33 cellular contexts compared by ENCODE assay signal in genomic region chr16:22886908-22887307, GRCh38.
"Had no signal": no experiment of that assay in that cellular context is flagged by ENCODE, and none has a peak within 500 bp of the region (broad histone marks: within the 10 kb centered on the region; RNA-seq: fewer than 3 reads in every experiment).

No MANE protein-coding gene starts in this region.

- H3K36me3 ChIP-seq: Peyer's patch had no signal

- H3K27ac ChIP-seq: KMS-11, Peyer's patch, VCaP had no signal

- H3K4me3 ChIP-seq: Peyer's patch had no signal

- H3K27me3 ChIP-seq: Peyer's patch had no signal

- ATAC-seq: activated CD8-positive, alpha-beta memory T cell treated with anti-CD3 and anti-CD28 coated beads, Interleukin-2, amount 10 ng/mL, durations not matched to agents 7 days and 5 days; activated naive CD8-positive, alpha-beta T cell treated with anti-CD3 and anti-CD28 coated beads, Interleukin-2, amount 50 U/mL, for 24 hours; PC-3; Right ventricle myocardium inferior; SK-N-SH treated with all-trans-retinoic acid at 6 μM for 48 hours; T-cell; T-helper 17 cell had no signal

- DNase-seq: activated CD4-positive, alpha-beta memory T cell treated with anti-CD3 and anti-CD28 coated beads, Interleukin-2, amount 10 ng/mL, durations not matched to agents 7 days and 5 days; activated CD4-positive, alpha-beta T cell treated with anti-CD3 and anti-CD28 coated beads for 1 hour; activated CD4-positive, alpha-beta T cell treated with anti-CD3 and anti-CD28 coated beads for 48 hours; activated CD4-positive, CD25-positive, alpha-beta regulatory T cell; activated CD8-positive, alpha-beta memory T cell treated with anti-CD3 and anti-CD28 coated beads for 24 hours; activated CD8-positive, alpha-beta memory T cell treated with anti-CD3 and anti-CD28 coated beads, Interleukin-2, amount 10 ng/mL, durations not matched to agents 7 days and 5 days; activated CD8-positive, alpha-beta memory T cell treated with anti-CD3 and anti-CD28 coated beads, Interleukin-2, amount 50 U/mL, for 48 hours; activated effector memory CD4-positive, alpha-beta T cell treated with Interleukin-2 at 50 U/mL for 16 hours; activated naive CD4-positive, alpha-beta T cell treated with anti-CD3 and anti-CD28 coated beads, Interleukin-2, amount 10 ng/mL, durations not matched to agents 7 days and 5 days; activated naive CD8-positive, alpha-beta T cell treated with anti-CD3 and anti-CD28 coated beads, Interleukin-2, amount 50 U/mL, for 24 hours; activated T-cell treated with anti-CD3 and anti-CD28 coated beads, Interleukin-2, amount 50 U/mL, for 48 hours; anterior cingulate cortex; central memory CD4-positive, alpha-beta T cell; NCI-H1105; NCI-H1417 treated with DMSO at 0.1 percent for 48 hours; NCI-H2081; NCI-H2171 treated with DMSO at 0.1 percent for 48 hours; NCI-H2227 treated with DMSO at 0.1 percent for 48 hours; NCI-H446 treated with DMSO at 0.1 percent for 48 hours; NCI-H526; NCI-H748 treated with DMSO at 0.1 percent for 48 hours; NK-92 treated with Interleukin-12 subunit alpha and Interleukin-12 subunit beta, amount 100 ng/mL, for 24 hours; PC-3; Peyer's patch; RPMI8226; SIG-M5; T-cell; T-helper 17 cell; T-helper 9 cell had no signal

- H3K9me3 ChIP-seq: Peyer's patch had no signal
